In the genomic region with DNA sequence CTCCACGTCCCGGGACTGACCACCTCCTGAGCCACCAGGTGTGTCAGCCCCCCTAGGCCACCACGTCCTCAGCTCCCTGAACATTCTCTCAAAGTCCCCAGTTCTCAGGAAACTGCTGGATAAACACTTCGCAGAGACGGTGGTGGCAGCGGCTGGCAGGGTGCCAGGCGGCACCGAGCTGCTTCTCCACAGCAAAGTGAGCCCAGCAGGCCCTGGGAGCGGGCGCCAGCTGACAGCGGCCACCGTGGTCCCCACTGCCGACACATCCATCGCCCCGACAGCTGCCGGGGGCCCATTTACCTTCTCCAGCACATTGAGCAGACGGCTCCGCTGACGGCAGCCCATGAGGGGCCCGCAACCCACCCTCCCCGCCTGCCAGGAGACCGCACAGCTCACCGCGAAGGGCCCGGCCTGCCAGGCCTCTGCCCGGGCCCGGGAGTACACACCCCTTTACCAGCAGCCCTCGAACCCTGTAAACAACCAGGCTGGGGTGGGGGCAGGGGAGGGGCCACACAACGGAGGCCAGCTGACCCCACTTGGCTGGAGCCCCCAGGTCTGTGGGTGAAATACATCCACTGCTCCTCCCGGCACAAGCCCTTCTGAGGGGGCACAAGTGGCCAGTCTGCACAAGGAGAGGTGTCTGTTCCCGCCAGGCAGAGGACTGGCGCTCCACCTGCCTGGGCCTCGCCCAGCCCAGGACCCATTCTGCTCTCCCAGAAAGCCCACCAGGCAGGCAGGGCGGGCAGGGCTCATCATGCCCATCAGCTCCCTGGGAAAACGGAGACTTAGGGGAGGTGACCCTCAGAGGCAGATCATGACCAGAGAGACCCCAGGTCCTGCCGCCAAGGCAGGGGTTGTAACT, we compare ENCODE assay signal across 10 cellular contexts. TPM values are rescaled to one million over a fixed set of nuclear protein-coding genes. Genes with fewer than 3 reads are reported as not detected.
DNase-seq lines count a peak whose midpoint lies in the region; ATAC-seq and TF ChIP-seq lines count a peak whose summit lies in the region.
"Had no signal": no experiment of that assay in that cellular context is flagged by ENCODE, and none has a peak within 500 bp of the region (broad histone marks: within the 10 kb centered on the region; RNA-seq: fewer than 3 reads in every experiment).

No MANE protein-coding gene starts in this region.

- H3K4me3 ChIP-seq in breast epithelium = peak overlapping the region in 1 of 3 donors; percentile 25
- H3K4me3 ChIP-seq in mammary epithelial cell (replicated peaks in 1 of 3; ENCODE audit: insufficient read depth in 1 of 3, low read depth in 2 of 3, low read length in 3 of 3) = no peak overlapping the region
- H3K4me3 ChIP-seq in upper lobe of left lung = no peak overlapping the region

- no peak for TF ChIP-seq CTCF in breast epithelium (IDR thresholded peaks at IDR 0.05)
- no peak for TF ChIP-seq CTCF in mammary epithelial cell (conservative IDR thresholded peaks at IDR 0.05 in 1 of 2, IDR thresholded peaks at IDR 0.05 in 1 of 2; ENCODE audit: extremely low read depth in 1 of 2, insufficient read depth in 1 of 2, low read depth in 1 of 2, low read length in 2 of 2)
- TF ChIP-seq CTCF in glutamatergic neuron (IDR thresholded peaks at IDR 0.05; ENCODE audit: partially characterized antibody, unreplicated experiment) = no peak
- TF ChIP-seq CTCF in upper lobe of left lung (IDR thresholded peaks at IDR 0.05) = no peak

- no peak overlapping the region for H2AFZ ChIP-seq in mammary epithelial cell (ENCODE audit: low read depth, low read length)

- no peak overlapping the region for H3K27ac Mint-ChIP-seq in glutamatergic neuron (ENCODE audit: unreplicated experiment)

- H3K36me3 ChIP-seq in breast epithelium (no peaks in the 10 kb centered on the region), mammary epithelial cell (ENCODE audit: insufficient read depth, low read length) (peaks cover 3% of the 10 kb centered on the region), upper lobe of left lung (peaks cover 0 to 49% (median 15%) of the 10 kb centered on the region in 4 donors)

- peaks cover 14% of the 10 kb centered on the region for H3K4me1 Mint-ChIP-seq in glutamatergic neuron (ENCODE audit: low read depth, unreplicated experiment)

- no TSS peak for BruUV-seq in mammary epithelial cell (replicated peaks; lab: Mats Ljungman, UMichigan)

- H3K27me3 ChIP-seq in breast epithelium = no peaks in the 10 kb centered on the region
- H3K27me3 ChIP-seq in mammary epithelial cell (ENCODE audit: insufficient read depth, low read length) = no peaks in the 10 kb centered on the region
- H3K27me3 ChIP-seq in upper lobe of left lung = no peaks in the 10 kb centered on the region

- in situ Hi-C loops in mammary epithelial cell (cut with MboI; ENCODE audit: low sequenced_read_pairs in 2 of 2) = no loop called here

- H3K4me1 ChIP-seq in breast epithelium = peaks cover 27 to 37% of the 10 kb centered on the region in 2 donors
- peaks cover 26% of the 10 kb centered on the region for H3K4me1 ChIP-seq in mammary epithelial cell (ENCODE audit: insufficient read depth, low read length)
- peaks cover 37 to 59% (median 56%) of the 10 kb centered on the region in 4 donors for H3K4me1 ChIP-seq in upper lobe of left lung

- peaks cover 2% of the 10 kb centered on the region for H4K20me1 ChIP-seq in mammary epithelial cell (ENCODE audit: insufficient read depth, low read length)

- no peak for TF ChIP-seq POLR2A in breast epithelium (IDR thresholded peaks at IDR 0.05)
- TF ChIP-seq POLR2A in upper lobe of left lung (IDR thresholded peaks at IDR 0.05) = no peak

- H3K4me3 Mint-ChIP-seq in glutamatergic neuron (ENCODE audit: unreplicated experiment) = no peak overlapping the region

- TF ChIP-seq EP300 in upper lobe of left lung (IDR thresholded peaks at IDR 0.05) = no peak

- dilution Hi-C loops in mammary epithelial cell (cut with HindIII; ENCODE audit: low sequenced_read_pairs) = no loop called here

- intact Hi-C loops in breast epithelium (cut with DNase I; ENCODE audit: low total_unique reads) (no loop called here), mammary epithelial cell (cut with micrococcal nuclease) (no loop called here)

- CTCF ChIA-PET in mammary epithelial cell (lab: Charles Lee; ENCODE audit: low non-redundant PET) = no interaction called here

- H3K27ac ChIP-seq in breast epithelium (peak overlapping the region; percentile 54 to 73), mammary epithelial cell (ENCODE audit: insufficient read depth, low read depth, low read length) (no peak overlapping the region), upper lobe of left lung (peak overlapping the region; percentile 11 to 76 (median 40))

- no peak for DNase-seq in breast epithelium (ENCODE audit: low spot score in 2 of 2)
- no peak for DNase-seq in mammary epithelial cell
- DNase-seq in NCI-H69 (lab: John Stamatoyannopoulos, UW) = peak; percentile 81
- DNase-seq in glutamatergic neuron = peak; percentile 11
- peak; percentile 80 to 93 for DNase-seq in upper lobe of left lung
- no peak for DNase-seq in stimulated activated naive CD8-positive, alpha-beta T cell treated with anti-CD3 and anti-CD28 coated beads, Interleukin-15, Interleukin-2, amounts not matched to agents 100 U/mL and 50 U/mL, for 24 hours
- DNase-seq: NCI-H446 treated with DMSO at 0.1 percent for 48 hours, T-helper 1 cell had no signal

- no peaks in the 10 kb centered on the region for H3K36me3 Mint-ChIP-seq in glutamatergic neuron (ENCODE audit: unreplicated experiment)

- no peaks in the 10 kb centered on the region for H3K27me3 Mint-ChIP-seq in glutamatergic neuron (ENCODE audit: unreplicated experiment)

- peaks cover 77% of the 10 kb centered on the region for H3K79me2 ChIP-seq in mammary epithelial cell (ENCODE audit: insufficient read depth, low read length)

- no peak for ATAC-seq in upper lobe of left lung (ENCODE audit: low FRiP score in 2 of 2)
- ATAC-seq in stimulated activated naive CD8-positive, alpha-beta T cell treated with anti-CD3 and anti-CD28 coated beads, Interleukin-15, Interleukin-2, amounts not matched to agents 100 U/mL and 50 U/mL, for 24 hours = no peak
- no peak for ATAC-seq in HG03520 (IDR thresholded peaks at IDR 0.05; ENCODE audit: unreplicated experiment)
- ATAC-seq in HG02588 (IDR thresholded peaks at IDR 0.05; ENCODE audit: unreplicated experiment) = no peak

- 76% methylated on average over 18 of the region's 36 CpGs for WGBS in mammary epithelial cell (ENCODE audit: low coverage, missing lambda C conversion rate)
- WGBS in upper lobe of left lung, 2 donors = 49 to 68% methylated on average over 8 to 33 of the region's 36 CpGs

- H3K9ac ChIP-seq in mammary epithelial cell (ENCODE audit: insufficient read depth, low read length) = no peak overlapping the region

- peaks cover 2% of the 10 kb centered on the region for H3K9me3 Mint-ChIP-seq in glutamatergic neuron (ENCODE audit: unreplicated experiment)

- H3K9me3 ChIP-seq in breast epithelium (no peaks in the 10 kb centered on the region), mammary epithelial cell (replicated peaks; ENCODE audit: insufficient read depth, low read length) (no peaks in the 10 kb centered on the region), upper lobe of left lung (no peaks in the 10 kb centered on the region)

- H3K4me2 ChIP-seq in mammary epithelial cell (ENCODE audit: insufficient read depth, low read depth, low read length) = no peak overlapping the region

RNA-seq across cellular contexts. Expression of a gene that starts 10.5 kb away (rescaled TPM):
- total RNA-seq in breast epithelium = 100 to 1,000 TPM in 2 of 3 donors, 10 to 100 TPM in 1; 91.9 to 119 (median 116) TPM
- 100 to 1,000 TPM; 116 to 125 TPM for total RNA-seq in mammary epithelial cell
- 124 TPM for polyA plus RNA-seq in mammary epithelial cell
- polyA minus RNA-seq in mammary epithelial cell = 153 TPM
- 300 TPM for total RNA-seq in glutamatergic neuron (ENCODE audit: unreplicated experiment)
- 100 to 1,000 TPM; 122 to 283 (median 191) TPM for total RNA-seq in upper lobe of left lung

RNA-seq across cellular contexts. Expression of a gene that starts 15.8 kb away (rescaled TPM):
- total RNA-seq in breast epithelium (10 to 100 TPM in 1 of 3 donors, 1 to 10 TPM in 2; 3.5 to 11.4 (median 9.2) TPM), mammary epithelial cell (1 to 10 TPM; 1.9 to 2.2 TPM), glutamatergic neuron (ENCODE audit: unreplicated experiment) (6.0 TPM), upper lobe of left lung (10 to 100 TPM; 13.9 to 24.8 (median 20.9) TPM)
- 1.2 TPM for polyA plus RNA-seq in mammary epithelial cell
- 0.41 TPM for polyA minus RNA-seq in mammary epithelial cell

RNA-seq across cellular contexts. Expression of a gene that starts 32.1 kb away (rescaled TPM):
- total RNA-seq in breast epithelium (100 to 1,000 TPM; 181 to 225 (median 223) TPM), mammary epithelial cell (10 to 100 TPM; 43.3 to 56.1 TPM), glutamatergic neuron (ENCODE audit: unreplicated experiment) (30.5 TPM), upper lobe of left lung (100 to 1,000 TPM in 2 of 6 donors, 10 to 100 TPM in 4; 72.3 to 241 (median 91.0) TPM)
- 98.6 TPM for polyA plus RNA-seq in mammary epithelial cell
- polyA minus RNA-seq in mammary epithelial cell = 12.2 TPM

Comparison
In these comparisons a context has a peak if more than half of its experiments do, and no peak if none do; other contexts are left out.
1. DNase-seq: peak in NCI-H69 (single experiment), glutamatergic neuron (single experiment) and upper lobe of left lung (2 of 2); none in breast epithelium (0 of 2), mammary epithelial cell (single experiment) and stimulated activated naive CD8-positive, alpha-beta T cell treated with anti-CD3 and anti-CD28 coated beads, Interleukin-15, Interleukin-2, amounts not matched to agents 100 U/mL and 50 U/mL, for 24 hours (single experiment).